In the genomic region with DNA sequence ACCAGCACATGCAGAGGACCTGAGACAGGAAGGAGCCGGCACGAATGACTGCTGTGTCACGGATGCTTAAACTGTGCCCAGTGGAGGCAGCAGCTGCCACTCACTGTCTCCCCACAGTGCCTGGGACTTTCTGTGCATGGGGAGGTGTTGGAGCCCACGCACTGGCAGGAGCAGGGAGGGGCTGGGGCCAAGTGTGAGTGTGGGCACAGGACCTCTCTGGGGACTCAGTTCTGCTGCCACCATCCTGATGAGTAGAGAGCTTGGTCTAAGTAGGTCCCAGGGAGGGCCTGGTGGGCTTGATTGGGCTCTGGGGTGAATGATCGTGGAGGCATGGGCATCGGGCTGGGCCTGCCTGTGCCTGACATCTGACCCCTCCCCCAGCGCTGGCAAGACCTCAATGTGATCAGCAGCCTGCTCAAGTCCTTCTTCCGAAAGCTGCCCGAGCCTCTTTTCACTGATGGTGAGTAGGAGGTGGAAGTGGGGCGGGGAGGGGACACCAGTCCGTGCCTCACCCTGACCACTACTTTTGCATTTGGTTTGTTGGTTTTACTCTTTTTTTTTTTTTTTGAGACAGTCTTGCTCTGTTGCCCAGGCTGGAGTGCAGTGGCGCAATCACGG, we compare ENCODE assay signal across 8 cellular contexts. TPM values are rescaled to one million over a fixed set of nuclear protein-coding genes. Genes with fewer than 3 reads are reported as not detected.
DNase-seq lines count a peak whose midpoint lies in the region; ATAC-seq and TF ChIP-seq lines count a peak whose summit lies in the region.
"Not testable (repeated sequence)": the region's sequence is repeated elsewhere in the genome, so short reads cannot be mapped to it uniquely, and the experiment has no call there.

No MANE protein-coding gene starts in this region.

- H3K36me3 ChIP-seq in GM23248 (ENCODE audit: low read depth): peaks cover 27% of the 10 kb centered on the region

- not testable (repeated sequence) for H3K4me1 ChIP-seq in GM23248 (ENCODE audit: insufficient read depth)

- H3K27ac ChIP-seq in GM23248 (0 out of 2 replicates have a peak overlapping the region, but pooled peaks have one; percentile 51), cingulate gyrus (ENCODE audit: low read depth, low read length) (peak overlapping the region; percentile 65)

- H3K4me2 ChIP-seq in GM23248 (ENCODE audit: unreplicated experiment): not testable (repeated sequence)

- not testable (repeated sequence) for BruUV-seq in Calu3 (replicated peaks; lab: Mats Ljungman, UMichigan)

- H3F3A ChIP-seq in GM23248 (ENCODE audit: insufficient read depth): peaks cover 15% of the 10 kb centered on the region

- DNase-seq in Calu3; GM23248; mesothelial cell of epicardium (ENCODE audit: low spot score in 2 of 2, unreplicated experiment in 2 of 2): not testable (repeated sequence)
- peak; percentile 80 for DNase-seq in activated CD4-positive, alpha-beta memory T cell treated with anti-CD3 and anti-CD28 coated beads for 36 hours
- DNase-seq in stimulated activated CD8-positive, alpha-beta memory T cell treated with anti-CD3 and anti-CD28 coated beads, Interleukin-12 subunit alpha, Interleukin-12 subunit beta, amount 100 ng/mL, for 4 hours (ENCODE audit: low read depth): peak; percentile 11

- ATAC-seq in GM18870 (IDR thresholded peaks at IDR 0.05; ENCODE audit: unreplicated experiment) (peak; percentile 86), HG03521 (IDR thresholded peaks at IDR 0.05; ENCODE audit: unreplicated experiment) (peak; percentile 80)

- not testable (repeated sequence) for H3K27me3 ChIP-seq in GM23248 (replicated peaks; ENCODE audit: insufficient read depth)

- H3K4me3 ChIP-seq in GM23248: not testable (repeated sequence)

- H3K9ac ChIP-seq in GM23248: not testable (repeated sequence)

- H3K27ac Mint-ChIP-seq in Calu3 (ENCODE audit: unreplicated experiment) (peak overlapping the region; percentile 0), mesothelial cell of epicardium (peak overlapping the region; percentile 59)
- peak overlapping the region; percentile 63 for H3K27ac Mint-ChIP-seq in activated CD4-positive, alpha-beta memory T cell treated with anti-CD3 and anti-CD28 coated beads for 36 hours

- in situ Hi-C loops in GM23248 (cut with MboI): loop anchor here (10.0 kb wide), 1 partner anchor 51 kb away; no protein-coding TSS in a partner anchor

- H3K79me2 ChIP-seq in GM23248 (ENCODE audit: insufficient read depth): peaks cover 40% of the 10 kb centered on the region

- H3K36me3 Mint-ChIP-seq in Calu3 (ENCODE audit: insufficient read depth, unreplicated experiment): peaks cover 34% of the 10 kb centered on the region
- not testable (repeated sequence) for H3K36me3 Mint-ChIP-seq in activated CD4-positive, alpha-beta memory T cell treated with anti-CD3 and anti-CD28 coated beads for 36 hours
- H3K36me3 Mint-ChIP-seq in mesothelial cell of epicardium: peaks cover 23% of the 10 kb centered on the region

- H3K4me1 Mint-ChIP-seq in Calu3 (ENCODE audit: low read depth, unreplicated experiment): peaks cover 23% of the 10 kb centered on the region
- peaks cover 11% of the 10 kb centered on the region for H3K4me1 Mint-ChIP-seq in activated CD4-positive, alpha-beta memory T cell treated with anti-CD3 and anti-CD28 coated beads for 36 hours (ENCODE audit: low read depth)
- not testable (repeated sequence) for H3K4me1 Mint-ChIP-seq in mesothelial cell of epicardium

- not testable (repeated sequence) for H3K9me2 ChIP-seq in GM23248 (ENCODE audit: insufficient read depth)

- H3K9me3 Mint-ChIP-seq in Calu3 (ENCODE audit: low read depth, unreplicated experiment); activated CD4-positive, alpha-beta memory T cell treated with anti-CD3 and anti-CD28 coated beads for 36 hours; mesothelial cell of epicardium: not testable (repeated sequence)

- CTCF ChIA-PET in Calu3 (lab: Charles Lee): interaction anchor here (0.7 to 2.9 kb wide), 7 partner anchors 25 to 859 kb away, joined by 3 to 15 read pairs (median 6); no protein-coding TSS in a partner anchor
- CTCF ChIA-PET in activated CD4-positive, alpha-beta memory T cell treated with anti-CD3 and anti-CD28 coated beads for 36 hours (lab: Charles Lee): interaction anchor here (0.6 to 3.3 kb wide), 8 partner anchors 51 to 1375 kb away, joined by 3 to 18 read pairs (median 4); no protein-coding TSS in a partner anchor

- TF ChIP-seq CTCF in Calu3 (IDR thresholded peaks at IDR 0.05; ENCODE audit: unreplicated experiment); mesothelial cell of epicardium (IDR thresholded peaks at IDR 0.05; ENCODE audit: unreplicated experiment): not testable (repeated sequence)

- not testable (repeated sequence) for H3K9me3 ChIP-seq in GM23248 (ENCODE audit: low read depth)

- intact Hi-C loops in Calu3 (cut with micrococcal nuclease; ENCODE audit: unreplicated experiment): not testable (repeated sequence)
- intact Hi-C loops in activated CD4-positive, alpha-beta memory T cell treated with anti-CD3 and anti-CD28 coated beads for 36 hours (cut with micrococcal nuclease): loop anchor here (1.0 to 2.0 kb wide), 2 partner anchors 41 to 63 kb away; no protein-coding TSS in a partner anchor

- not testable (repeated sequence) for H4K20me1 ChIP-seq in GM23248 (ENCODE audit: insufficient read depth)

- WGBS in GM23248 (ENCODE audit: low coverage in 1 of 2, low lambda C conversion rate in 2 of 2, missing lambda C conversion rate in 2 of 2), 2 experiments: 56 to 74% methylated on average over 11 to 13 of the region's 13 CpGs

- not testable (repeated sequence) for H2AFZ ChIP-seq in GM23248

- POLR2A ChIA-PET in activated CD4-positive, alpha-beta memory T cell treated with anti-CD3 and anti-CD28 coated beads for 36 hours (lab: Charles Lee): not testable (repeated sequence)

- not testable (repeated sequence) for H3K4me3 Mint-ChIP-seq in Calu3 (ENCODE audit: low read depth, unreplicated experiment); mesothelial cell of epicardium
- peak overlapping the region; percentile 36 for H3K4me3 Mint-ChIP-seq in activated CD4-positive, alpha-beta memory T cell treated with anti-CD3 and anti-CD28 coated beads for 36 hours

- not testable (repeated sequence) for H3K27me3 Mint-ChIP-seq in Calu3 (ENCODE audit: unreplicated experiment); activated CD4-positive, alpha-beta memory T cell treated with anti-CD3 and anti-CD28 coated beads for 36 hours; mesothelial cell of epicardium (ENCODE audit: low read depth)

RNA-seq across cellular contexts. Expression of a gene that starts 57.5 kb away (rescaled TPM):
- total RNA-seq in Calu3 (2022) (140 and 304 TPM in 2 replicates), mesothelial cell of epicardium (86.7 to 89.1 TPM (median 87.2 TPM) in 3 replicates)
- total RNA-seq in GM23248 (2014; rRNA removed; shearing (Covaris generic)): 64.2 and 69.4 TPM in 2 replicates
- polyA plus RNA-seq in GM23248 (2016; fragmentation: Nextera tagmentation; extraction: Ambion mirVana): 5.3 and 6.6 TPM in 2 replicates
- total RNA-seq in activated CD4-positive, alpha-beta memory T cell treated with anti-CD3 and anti-CD28 coated beads for 36 hours: 1 to 10 TPM; 1.3 to 1.4 TPM

Comparison
In these comparisons a context has a peak if more than half of its experiments do, and no peak if none do; other contexts are left out.
1. H3K27ac Mint-ChIP-seq: peak in every context shown above with its lines; median percentile 63 in activated CD4-positive, alpha-beta memory T cell treated with anti-CD3 and anti-CD28 coated beads for 36 hours; 59 in mesothelial cell of epicardium; 0 in Calu3.
2. RNA of a gene that starts 57.5 kb away (total RNA-seq): 140 to 304 TPM in Calu3, 86.7 to 89.1 TPM in mesothelial cell of epicardium and 64.2 to 69.4 TPM in GM23248; 1.3 to 1.4 TPM in activated CD4-positive, alpha-beta memory T cell treated with anti-CD3 and anti-CD28 coated beads for 36 hours; every median in the first group is over 10 times any median in the second.